1 cellular context compared by ENCODE assay signal in the genomic region with DNA sequence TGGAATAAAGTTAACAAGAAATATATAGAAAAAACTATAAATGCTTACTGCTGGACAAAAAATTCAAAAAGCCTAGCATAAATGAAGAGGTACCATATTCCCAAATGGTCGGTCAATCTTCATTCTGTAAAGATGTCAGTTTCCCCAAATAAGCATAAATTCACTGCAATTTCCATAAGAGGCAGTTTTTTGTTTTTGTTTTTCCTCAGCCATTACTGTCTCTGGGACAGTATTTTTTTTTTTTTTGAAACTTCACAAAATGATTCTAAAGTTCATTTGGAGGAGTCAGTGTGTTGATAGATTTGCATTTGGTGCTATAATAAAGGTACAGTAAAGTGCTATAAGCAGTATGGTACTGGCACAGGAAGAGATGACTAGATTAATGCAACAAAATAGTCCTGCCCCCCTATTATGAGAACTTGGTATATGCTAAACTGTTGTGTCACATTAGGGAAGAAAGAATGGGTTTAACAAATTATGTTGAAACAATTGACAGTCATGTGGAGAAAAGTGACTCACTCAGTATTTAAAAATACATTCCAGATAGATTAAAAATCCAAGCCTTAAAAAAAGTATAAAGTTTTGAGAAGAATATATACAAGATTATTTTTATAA.
A peak's percentile ranks its signal among the peaks of the same experiment; 100 is the strongest.
TF ChIP-seq lines count a peak whose summit lies in the region.

No MANE protein-coding gene starts in this region.

TF ChIP-seq in HepG2, 621 proteins besides CTCF, POLR2A, EP300 and RAD21:
- TF ChIP-seq, protein P1, sequence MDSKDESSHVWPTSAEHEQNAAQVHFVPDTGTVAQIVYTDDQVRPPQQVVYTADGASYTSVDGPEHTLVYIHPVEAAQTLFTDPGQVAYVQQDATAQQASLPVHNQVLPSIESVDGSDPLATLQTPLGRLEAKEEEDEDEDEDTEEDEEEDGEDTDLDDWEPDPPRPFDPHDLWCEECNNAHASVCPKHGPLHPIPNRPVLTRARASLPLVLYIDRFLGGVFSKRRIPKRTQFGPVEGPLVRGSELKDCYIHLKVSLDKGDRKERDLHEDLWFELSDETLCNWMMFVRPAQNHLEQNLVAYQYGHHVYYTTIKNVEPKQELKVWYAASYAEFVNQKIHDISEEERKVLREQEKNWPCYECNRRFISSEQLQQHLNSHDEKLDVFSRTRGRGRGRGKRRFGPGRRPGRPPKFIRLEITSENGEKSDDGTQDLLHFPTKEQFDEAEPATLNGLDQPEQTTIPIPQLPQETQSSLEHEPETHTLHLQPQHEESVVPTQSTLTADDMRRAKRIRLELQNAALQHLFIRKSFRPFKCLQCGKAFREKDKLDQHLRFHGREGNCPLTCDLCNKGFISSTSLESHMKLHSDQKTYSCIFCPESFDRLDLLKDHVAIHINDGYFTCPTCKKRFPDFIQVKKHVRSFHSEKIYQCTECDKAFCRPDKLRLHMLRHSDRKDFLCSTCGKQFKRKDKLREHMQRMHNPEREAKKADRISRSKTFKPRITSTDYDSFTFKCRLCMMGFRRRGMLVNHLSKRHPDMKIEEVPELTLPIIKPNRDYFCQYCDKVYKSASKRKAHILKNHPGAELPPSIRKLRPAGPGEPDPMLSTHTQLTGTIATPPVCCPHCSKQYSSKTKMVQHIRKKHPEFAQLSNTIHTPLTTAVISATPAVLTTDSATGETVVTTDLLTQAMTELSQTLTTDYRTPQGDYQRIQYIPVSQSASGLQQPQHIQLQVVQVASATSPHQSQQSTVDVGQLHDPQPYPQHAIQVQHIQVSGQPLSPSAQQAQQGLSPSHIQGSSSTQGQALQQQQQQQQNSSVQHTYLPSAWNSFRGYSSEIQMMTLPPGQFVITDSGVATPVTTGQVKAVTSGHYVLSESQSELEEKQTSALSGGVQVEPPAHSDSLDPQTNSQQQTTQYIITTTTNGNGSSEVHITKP (CRISPR knock-in tag; IDR thresholded peaks at IDR 0.05; ENCODE audit: low read depth), result peak; percentile 71; the same call in 1 of the 2 replicates
- TF ChIP-seq CEBPB (IDR thresholded peaks at IDR 0.05; ENCODE audit: borderline replicate concordance, low read depth, low read length) (peak; percentile 48; the same call in 1 of the 2 replicates), ZFP90 (CRISPR knock-in tag; IDR thresholded peaks at IDR 0.05; ENCODE audit: borderline replicate concordance) (no peak), ZMYM2 (CRISPR knock-in tag; IDR thresholded peaks at IDR 0.05) (no peak), PAF1 (CRISPR knock-in tag; IDR thresholded peaks at IDR 0.05) (no peak)
